36 cellular contexts compared by ENCODE assay signal in genomic region chr7:98014830-98015229, GRCh38. TPM values are rescaled to one million over a fixed set of nuclear protein-coding genes. Genes with fewer than 3 reads are reported as not detected.
"Had no signal": no experiment of that assay in that cellular context is flagged by ENCODE, and none has a peak within 500 bp of the region (broad histone marks: within the 10 kb centered on the region; RNA-seq: fewer than 3 reads in every experiment).

No MANE protein-coding gene starts in this region.

- H3K4me3 ChIP-seq: MG63 had no signal

- DNase-seq: Karpas-422, KG1, MG63, MM.1S, MV-4-11, NCI-H1048, NCI-H1092, NCI-H1092 treated with DMSO at 0.1 percent for 48 hours, NCI-H1105, NCI-H1105 treated with DMSO at 0.1 percent for 48 hours, NCI-H1417 treated with DMSO at 0.1 percent for 48 hours, NCI-H1436, NCI-H1436 treated with DMSO at 0.1 percent for 48 hours, NCI-H146, NCI-H1694, NCI-H1694 treated with DMSO at 0.1 percent for 48 hours, NCI-H187, NCI-H187 treated with DMSO at 0.1 percent for 48 hours, NCI-H1930, NCI-H2029, NCI-H2029 treated with DMSO at 0.1 percent for 48 hours, NCI-H2081, NCI-H2081 treated with DMSO at 0.1 percent for 48 hours, NCI-H2107, NCI-H2171, NCI-H2227 treated with DMSO at 0.1 percent for 48 hours, NCI-H226, NCI-H345, NCI-H446, NCI-H446 treated with DMSO at 0.1 percent for 48 hours, NCI-H510A had no signal

- H3K27me3 ChIP-seq: MG63 had no signal

- H3K4me2 ChIP-seq: KMS-11 had no signal

- H3K27ac ChIP-seq: KMS-11 had no signal

- H3K9me3 ChIP-seq: MG63 had no signal

- H3K36me3 ChIP-seq: MG63 had no signal

RNA-seq across cellular contexts. Expression of gene OCM2, which starts 24.8 kb away (rescaled TPM):
- total RNA-seq: LHCN-M2, M059J, MCF 10A, NCI-H460 had no signal
